In genomic region chr16:53282328-53282727, GRCh38 we compare ENCODE assay signal across 20 cellular contexts.
DNase-seq lines count a peak whose midpoint lies in the region; ATAC-seq, FAIRE-seq and TF ChIP-seq lines count a peak whose summit lies in the region.
"Had no signal": no experiment of that assay in that cellular context is flagged by ENCODE, and none has a peak within 500 bp of the region (broad histone marks: within the 10 kb centered on the region; RNA-seq: fewer than 3 reads in every experiment).

No MANE protein-coding gene starts in this region.

- peaks cover 21% of the 10 kb centered on the region; the same call in 2 of the 3 replicates for H3K36me3 Mint-ChIP-seq in GM23338 (ENCODE audit: low read depth)
- peaks cover 13% of the 10 kb centered on the region for H3K36me3 Mint-ChIP-seq in neural progenitor cell

- H3K27me3 ChIP-seq in GM23338 (ENCODE audit: insufficient read depth): no peaks in the 10 kb centered on the region
- H3K27me3 ChIP-seq in adrenal gland: no peaks in the 10 kb centered on the region
- H3K27me3 ChIP-seq in neural progenitor cell: no peaks in the 10 kb centered on the region
- H3K27me3 ChIP-seq: BE2C had no signal

- H3F3A ChIP-seq in GM23338 (replicated peaks; ENCODE audit: low read depth): no peaks in the 10 kb centered on the region
- peaks cover 27% of the 10 kb centered on the region for H3F3A ChIP-seq in neural progenitor cell (ENCODE audit: low read depth)

- H3K27ac Mint-ChIP-seq in GM23338: no peak overlapping the region
- H3K27ac Mint-ChIP-seq in neural progenitor cell: no peak overlapping the region
- H3K27ac Mint-ChIP-seq: CD4-positive, CD25-positive, alpha-beta regulatory T cell; CD8-positive, alpha-beta memory T cell had no signal

- FAIRE-seq in frontal cortex (lab: Jason Lieb, UNC): no peak
- FAIRE-seq: A204.1, D721Med, K562 had no signal

- TF ChIP-seq CTCF in GM23338 (conservative IDR thresholded peaks at IDR 0.05; ENCODE audit: low read depth in 2 of 2) (no peak), adrenal gland (IDR thresholded peaks at IDR 0.05) (no peak), neural progenitor cell (IDR thresholded peaks at IDR 0.05) (no peak)

- 82 to 89% (median 84%) methylated on average over 5 of the region's 5 CpGs for WGBS in adrenal gland, 4 donors

- no peak overlapping the region for H3K4me2 ChIP-seq in GM23338
- H3K4me2 ChIP-seq in neural progenitor cell: no peak overlapping the region

- H3K27me3 Mint-ChIP-seq in GM23338 (ENCODE audit: insufficient read depth, low read depth, poor library complexity) (no peaks in the 10 kb centered on the region), neural progenitor cell (ENCODE audit: insufficient read depth, low read depth) (no peaks in the 10 kb centered on the region)
- H3K27me3 Mint-ChIP-seq: CD4-positive, CD25-positive, alpha-beta regulatory T cell; CD8-positive, alpha-beta memory T cell had no signal

- TF ChIP-seq POLR2A in adrenal gland (IDR thresholded peaks at IDR 0.05): no peak

- ATAC-seq in GM23338 (no peak), left lobe of liver (peak; percentile 9), GM18909 (IDR thresholded peaks at IDR 0.05; ENCODE audit: poor library complexity, unreplicated experiment) (no peak)
- ATAC-seq: K562 had no signal

- H3K27ac ChIP-seq in GM23338 (ENCODE audit: low read depth) (0 out of 2 replicates have a peak overlapping the region, but pooled peaks have one; percentile 45), adrenal gland (peak overlapping the region in 2 of 5 donors; percentile 53 to 70), neural progenitor cell (peak overlapping the region; percentile 38)

- H3K36me3 ChIP-seq in GM23338 (ENCODE audit: insufficient read depth) (peaks cover 5% of the 10 kb centered on the region; the same call in 1 of the 2 replicates), adrenal gland (replicated peaks in 1 of 2) (peaks cover 0 to 50% of the 10 kb centered on the region in 2 donors), neural progenitor cell (peaks cover 28% of the 10 kb centered on the region)

- no peaks in the 10 kb centered on the region for H3K9me2 ChIP-seq in GM23338 (ENCODE audit: insufficient read depth)

- intact Hi-C loops in adrenal gland (cut with DNase I): no loop called here

- H3K9ac ChIP-seq in neural progenitor cell: no peak overlapping the region

- H4K20me1 ChIP-seq in GM23338 (replicated peaks; ENCODE audit: insufficient read depth): no peaks in the 10 kb centered on the region
- H4K20me1 ChIP-seq in neural progenitor cell (ENCODE audit: low read depth): no peaks in the 10 kb centered on the region

- no peaks in the 10 kb centered on the region for H3K4me1 Mint-ChIP-seq in GM23338
- no peaks in the 10 kb centered on the region for H3K4me1 Mint-ChIP-seq in neural progenitor cell
- H3K4me1 Mint-ChIP-seq: CD4-positive, CD25-positive, alpha-beta regulatory T cell; CD8-positive, alpha-beta memory T cell had no signal

- H3K79me2 ChIP-seq in GM23338 (replicated peaks; ENCODE audit: insufficient read depth) (no peaks in the 10 kb centered on the region), neural progenitor cell (ENCODE audit: low read depth) (no peaks in the 10 kb centered on the region)

- H2AFZ ChIP-seq in GM23338 (no peak overlapping the region), neural progenitor cell (replicated peaks) (no peak overlapping the region)

- H3K4me3 Mint-ChIP-seq in GM23338 (no peak overlapping the region), neural progenitor cell (no peak overlapping the region)
- H3K4me3 Mint-ChIP-seq: CD4-positive, CD25-positive, alpha-beta regulatory T cell; CD8-positive, alpha-beta memory T cell had no signal

- H3K9me3 ChIP-seq in adrenal gland (replicated peaks in 1 of 3): no peaks in the 10 kb centered on the region
- H3K9me3 ChIP-seq in neural progenitor cell (ENCODE audit: low read depth): peaks cover 2% of the 10 kb centered on the region
- H3K9me3 ChIP-seq: BE2C, HAP-1 had no signal

- H3K9me3 Mint-ChIP-seq in GM23338 (peaks cover 13% of the 10 kb centered on the region; the same call in 2 of the 3 replicates), neural progenitor cell (peaks cover 2% of the 10 kb centered on the region)
- H3K9me3 Mint-ChIP-seq: CD8-positive, alpha-beta memory T cell had no signal

- H3K4me3 ChIP-seq in GM23338: no peak overlapping the region
- H3K4me3 ChIP-seq in adrenal gland: no peak overlapping the region
- no peak overlapping the region for H3K4me3 ChIP-seq in neural progenitor cell
- H3K4me3 ChIP-seq: HAP-1, K562 had no signal

- no peak for DNase-seq in GM23338 (ENCODE audit: low spot score)
- peak in 5 of 7 donors; percentile 28 to 59 (median 44) for DNase-seq in adrenal gland
- DNase-seq in left lobe of liver (ENCODE audit: low spot score): no peak
- no peak for DNase-seq in neural progenitor cell (ENCODE audit: low spot score)
- no peak for DNase-seq in DMS53 treated with DMSO at 0.1 percent for 48 hours (lab: John Stamatoyannopoulos, UW; ENCODE audit: unreplicated experiment)
- no peak for DNase-seq in frontal cortex (ENCODE audit: low spot score in 2 of 2)
- no peak for DNase-seq in SIG-M5 (lab: John Stamatoyannopoulos, UW)
- DNase-seq: ACHN; BE2C; CD4-positive, CD25-positive, alpha-beta regulatory T cell; CD8-positive, alpha-beta memory T cell; COR-L47; DMS79 treated with DMSO at 0.1 percent for 48 hours; GF-D8; IMR-90 had no signal

- H3K4me1 ChIP-seq in GM23338 (ENCODE audit: insufficient read depth) (no peaks in the 10 kb centered on the region), adrenal gland (replicated peaks in 1 of 2) (peaks cover 0 to 15% of the 10 kb centered on the region in 2 donors), neural progenitor cell (no peaks in the 10 kb centered on the region)
- H3K4me1 ChIP-seq: BE2C, HAP-1 had no signal

TF ChIP-seq in GM23338, 12 proteins besides CTCF, POLR2A, EP300 and RAD21:
- TF ChIP-seq STAT1 (IDR thresholded peaks at IDR 0.05; ENCODE audit: unreplicated experiment): no peak

Comparison
In these comparisons a context has a peak if more than half of its experiments do, and no peak if none do; other contexts are left out.
1. DNase-seq: peak in adrenal gland (5 of 7); none in GM23338 (single experiment), left lobe of liver (single experiment), neural progenitor cell (single experiment), DMS53 treated with DMSO at 0.1 percent for 48 hours (single experiment), frontal cortex (0 of 2) and SIG-M5 (single experiment).